18 cellular contexts compared by ENCODE assay signal in the genomic region with DNA sequence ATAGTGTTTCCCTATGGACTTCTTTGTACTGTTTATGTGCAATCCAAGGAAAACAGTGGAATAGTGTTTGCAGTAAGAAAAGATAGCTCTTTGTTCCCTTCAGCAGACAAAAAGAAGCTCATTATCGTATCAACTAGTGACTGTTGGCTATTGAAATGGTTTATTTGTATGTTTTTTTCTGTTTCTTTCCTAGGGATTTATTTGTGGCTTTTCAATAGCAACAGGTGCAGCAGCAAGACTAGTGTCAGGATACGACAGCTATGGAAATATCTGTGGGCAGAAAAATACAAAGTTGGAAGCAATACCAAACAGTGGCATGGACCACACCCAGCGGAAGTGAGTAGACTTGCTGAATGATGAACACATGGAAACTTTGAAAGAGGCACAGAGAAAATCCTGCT.
DNase-seq lines count a peak whose midpoint lies in the region; ATAC-seq and TF ChIP-seq lines count a peak whose summit lies in the region.
"Had no signal": no experiment of that assay in that cellular context is flagged by ENCODE, and none has a peak within 500 bp of the region (broad histone marks: within the 10 kb centered on the region; RNA-seq: fewer than 3 reads in every experiment).

No MANE protein-coding gene starts in this region.

- peaks cover 35% of the 10 kb centered on the region for H3K36me3 Mint-ChIP-seq in T-cell

- H2BK120ac ChIP-seq in neuronal stem cell (ENCODE audit: low read depth, low read length) = no peak overlapping the region

- POLR2A ChIA-PET in T-cell (lab: Charles Lee) = no interaction called here

- H3K27me3 ChIP-seq in endocrine pancreas (ENCODE audit: control insufficient read depth, insufficient read depth, low read length) = no peaks in the 10 kb centered on the region
- no peaks in the 10 kb centered on the region for H3K27me3 ChIP-seq in neuronal stem cell (ENCODE audit: control insufficient read depth in 3 of 3, insufficient read depth in 3 of 3, low read depth in 1 of 3, low read length in 3 of 3)
- H3K27me3 ChIP-seq in brain microvascular endothelial cell (replicated peaks) = no peaks in the 10 kb centered on the region
- H3K27me3 ChIP-seq: adrenal gland, esophagus muscularis mucosa had no signal

- H3K9ac ChIP-seq in endocrine pancreas (ENCODE audit: control insufficient read depth, insufficient read depth, low read length) (no peak overlapping the region), neuronal stem cell (ENCODE audit: low read depth, low read length, poor library complexity) (no peak overlapping the region)
- H3K9ac ChIP-seq: KMS-11 had no signal

- no peaks in the 10 kb centered on the region for H3K9me3 ChIP-seq in endocrine pancreas (ENCODE audit: control insufficient read depth, low read length)
- peaks cover 0 to 1% of the 10 kb centered on the region in 2 donors for H3K9me3 ChIP-seq in neuronal stem cell (replicated peaks in 1 of 2; ENCODE audit: control insufficient read depth in 2 of 2, insufficient read depth in 1 of 2, low read depth in 1 of 2, low read length in 2 of 2)
- H3K9me3 ChIP-seq: adrenal gland, esophagus muscularis mucosa, psoas muscle had no signal

- no peaks in the 10 kb centered on the region for H3K27me3 Mint-ChIP-seq in T-cell
- H3K27me3 Mint-ChIP-seq: activated B cell treated with CpG ODN at 0.5 μM for 24 hours; activated T-helper 17 cell treated with anti-CD3 and anti-CD28 coated beads, Interleukin-2, amount 50 U/mL, for 72 hours had no signal

- no peak overlapping the region for H3K4me2 ChIP-seq in neuronal stem cell (ENCODE audit: insufficient read depth, low read length, poor library complexity, severe bottlenecking)
- H3K4me2 ChIP-seq: KMS-11 had no signal

- H3K23ac ChIP-seq in neuronal stem cell (ENCODE audit: low read depth, low read length, poor library complexity) = no peak overlapping the region

- H2AFZ ChIP-seq in neuronal stem cell (ENCODE audit: low read length) = no peak overlapping the region

- DNase-seq in NCI-H1417 (lab: John Stamatoyannopoulos, UW) (peak in 2 of 3 experiments; percentile 30 to 63), NCI-H1417 treated with DMSO at 0.1 percent for 48 hours (lab: John Stamatoyannopoulos, UW) (no peak), NCI-H748 (lab: John Stamatoyannopoulos, UW; ENCODE audit: unreplicated experiment) (peak; percentile 89), pons (ENCODE audit: low spot score) (peak; percentile 98), T-cell (no peak), neuronal stem cell (ENCODE audit: low spot score) (no peak), brain microvascular endothelial cell (no peak)
- DNase-seq: activated B cell treated with CpG ODN at 0.5 μM for 24 hours; adrenal gland; HFFc6; NCI-H1694; psoas muscle; stimulated activated naive CD4-positive, alpha-beta T cell treated with Interleukin-2 at 50 U/mL for 16 hours had no signal

- peak overlapping the region; percentile 67 for H3K4me3 ChIP-seq in endocrine pancreas (ENCODE audit: control insufficient read depth, insufficient read depth, low read length)
- no peak overlapping the region for H3K4me3 ChIP-seq in neuronal stem cell (ENCODE audit: low read length in 2 of 2)
- H3K4me3 ChIP-seq in brain microvascular endothelial cell (ENCODE audit: low read depth, low read length) = no peak overlapping the region
- H3K4me3 ChIP-seq: adrenal gland, esophagus muscularis mucosa, GM12878, psoas muscle had no signal

- no peak overlapping the region for H2AK5ac ChIP-seq in neuronal stem cell (ENCODE audit: low read depth, low read length)

- no peak overlapping the region for H3K27ac Mint-ChIP-seq in T-cell
- H3K27ac Mint-ChIP-seq: activated B cell treated with CpG ODN at 0.5 μM for 24 hours; activated T-helper 17 cell treated with anti-CD3 and anti-CD28 coated beads, Interleukin-2, amount 50 U/mL, for 72 hours; HFFc6 had no signal

- CTCF ChIA-PET in T-cell (lab: Charles Lee) = no interaction called here

- H3K79me1 ChIP-seq in neuronal stem cell (ENCODE audit: low read depth, low read length) = no peaks in the 10 kb centered on the region

- no peak overlapping the region for H2BK5ac ChIP-seq in neuronal stem cell (ENCODE audit: low read length)

- no peak overlapping the region for H4K8ac ChIP-seq in neuronal stem cell (ENCODE audit: low read depth, low read length)

- H3K4me1 ChIP-seq in endocrine pancreas (ENCODE audit: control insufficient read depth, insufficient read depth, low read length) (peaks cover 27% of the 10 kb centered on the region), neuronal stem cell (ENCODE audit: control insufficient read depth in 2 of 2, insufficient read depth in 1 of 2, low read depth in 1 of 2, low read length in 2 of 2) (peaks cover 7 to 12% of the 10 kb centered on the region in 2 donors)
- H3K4me1 ChIP-seq: psoas muscle had no signal

- no peaks in the 10 kb centered on the region for H3K9me3 Mint-ChIP-seq in T-cell
- H3K9me3 Mint-ChIP-seq: activated B cell treated with CpG ODN at 0.5 μM for 24 hours; activated T-helper 17 cell treated with anti-CD3 and anti-CD28 coated beads, Interleukin-2, amount 50 U/mL, for 72 hours; HFFc6 had no signal

- no peak overlapping the region for H3K18ac ChIP-seq in neuronal stem cell (ENCODE audit: low read length)

- H2BK12ac ChIP-seq in neuronal stem cell (ENCODE audit: low read length) = no peak overlapping the region

- peaks cover 0 to 14% (median 9%) of the 10 kb centered on the region in 3 donors for H3K4me1 Mint-ChIP-seq in T-cell
- H3K4me1 Mint-ChIP-seq: activated T-helper 17 cell treated with anti-CD3 and anti-CD28 coated beads, Interleukin-2, amount 50 U/mL, for 72 hours had no signal

- H3K4me3 Mint-ChIP-seq in T-cell = no peak overlapping the region
- H3K4me3 Mint-ChIP-seq: activated B cell treated with CpG ODN at 0.5 μM for 24 hours; activated T-helper 17 cell treated with anti-CD3 and anti-CD28 coated beads, Interleukin-2, amount 50 U/mL, for 72 hours; HFFc6 had no signal

- no peak overlapping the region for H3K4ac ChIP-seq in neuronal stem cell (ENCODE audit: low read length)

- in situ Hi-C loops in brain microvascular endothelial cell (cut with HindIII; ENCODE audit: low pct_ligation_motif_present, low sequenced_read_pairs) = no loop called here

- H3K27ac ChIP-seq in neuronal stem cell (replicated peaks; ENCODE audit: low read length) = no peak overlapping the region
- no peak overlapping the region for H3K27ac ChIP-seq in brain microvascular endothelial cell
- H3K27ac ChIP-seq: adrenal gland, esophagus muscularis mucosa, KMS-11, psoas muscle had no signal

- TF ChIP-seq CTCF in brain microvascular endothelial cell (IDR thresholded peaks at IDR 0.05; ENCODE audit: low read depth, low read length, missing control alignments) = no peak

- H3K36me3 ChIP-seq in endocrine pancreas (ENCODE audit: control insufficient read depth, insufficient read depth, low read length) (no peaks in the 10 kb centered on the region), neuronal stem cell (replicated peaks in 1 of 2; ENCODE audit: control insufficient read depth in 2 of 2, insufficient read depth in 2 of 2, low read length in 2 of 2) (no peaks in the 10 kb centered on the region), brain microvascular endothelial cell (replicated peaks) (no peaks in the 10 kb centered on the region)
- H3K36me3 ChIP-seq: adrenal gland had no signal

- ATAC-seq in T-cell (replicated peaks in 1 of 4) = no peak
- ATAC-seq: activated T-helper 17 cell treated with anti-CD3 and anti-CD28 coated beads, Interleukin-2, amount 50 U/mL, for 72 hours; GM12878; psoas muscle had no signal

- H3K14ac ChIP-seq in neuronal stem cell (ENCODE audit: low read length) = no peak overlapping the region

- WGBS in neuronal stem cell (ENCODE audit: extremely low coverage in 2 of 2, insufficient read length in 2 of 2, insufficient replicate concordance in 1 of 2), 2 donors = no CpG with 5 or more reads among the region's 3 CpGs

- H2BK15ac ChIP-seq in neuronal stem cell (ENCODE audit: low read length) = no peak overlapping the region

- no peak overlapping the region for H4K91ac ChIP-seq in neuronal stem cell (ENCODE audit: low read depth, low read length, poor library complexity)

Comparison
In these comparisons a context has a peak if more than half of its experiments do, and no peak if none do; other contexts are left out.
1. DNase-seq: peak in NCI-H1417 (2 of 3), NCI-H748 (single experiment) and pons (single experiment); none in NCI-H1417 treated with DMSO at 0.1 percent for 48 hours (single experiment), T-cell (0 of 34), neuronal stem cell (single experiment) and brain microvascular endothelial cell (single experiment).